In the genomic region with DNA sequence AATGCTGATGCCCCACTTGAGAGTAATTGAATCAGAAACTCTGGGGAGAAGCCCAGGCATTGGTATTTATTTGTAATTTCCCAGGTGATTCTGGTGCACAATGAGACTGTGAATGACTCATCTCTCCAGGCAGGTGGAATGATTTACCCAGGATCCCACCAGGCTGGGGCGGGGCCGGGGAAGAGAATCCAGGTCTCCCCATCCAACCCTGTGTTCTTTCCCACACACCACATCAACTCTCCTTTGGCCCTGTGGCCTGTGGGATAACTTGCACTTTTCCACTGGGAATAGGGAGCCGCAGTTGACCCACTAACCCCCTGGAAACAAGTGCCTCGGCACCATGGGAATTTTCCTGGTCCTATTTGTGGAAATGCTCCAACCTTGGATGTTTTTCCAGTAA, we compare ENCODE assay signal across 21 cellular contexts.
"Had no signal": no experiment of that assay in that cellular context is flagged by ENCODE, and none has a peak within 500 bp of the region (broad histone marks: within the 10 kb centered on the region; RNA-seq: fewer than 3 reads in every experiment).

No MANE protein-coding gene starts in this region.

- H3K36me3 ChIP-seq: cardiac muscle cell, esophagus muscularis mucosa, tibial artery had no signal

- H3K27ac ChIP-seq: cardiac muscle cell, esophagus muscularis mucosa, tibial artery had no signal

- H3K27ac Mint-ChIP-seq: activated B cell treated with CpG ODN at 0.5 μM for 24 hours; activated CD4-positive, alpha-beta memory T cell treated with anti-CD3 and anti-CD28 coated beads, Interleukin-2, amount 10 ng/mL, durations not matched to agents 7 days and 5 days; activated CD8-positive, alpha-beta memory T cell treated with anti-CD3 and anti-CD28 coated beads, Interleukin-2, amount 10 ng/mL, durations not matched to agents 7 days and 5 days; activated naive CD8-positive, alpha-beta T cell; progenitor cell of endocrine pancreas had no signal

- H3K4me1 Mint-ChIP-seq: activated B cell treated with CpG ODN at 0.5 μM for 24 hours; activated CD4-positive, alpha-beta memory T cell treated with anti-CD3 and anti-CD28 coated beads, Interleukin-2, amount 10 ng/mL, durations not matched to agents 7 days and 5 days; activated CD8-positive, alpha-beta memory T cell treated with anti-CD3 and anti-CD28 coated beads, Interleukin-2, amount 10 ng/mL, durations not matched to agents 7 days and 5 days had no signal

- H3K4me3 ChIP-seq: cardiac muscle cell, esophagus muscularis mucosa, mucosa of descending colon, tibial artery had no signal

- H3K27me3 Mint-ChIP-seq: activated CD4-positive, alpha-beta memory T cell treated with anti-CD3 and anti-CD28 coated beads, Interleukin-2, amount 10 ng/mL, durations not matched to agents 7 days and 5 days; activated CD8-positive, alpha-beta memory T cell treated with anti-CD3 and anti-CD28 coated beads, Interleukin-2, amount 10 ng/mL, durations not matched to agents 7 days and 5 days; activated naive CD8-positive, alpha-beta T cell had no signal

- ATAC-seq: activated CD8-positive, alpha-beta memory T cell treated with anti-CD3 and anti-CD28 coated beads, Interleukin-2, amount 10 ng/mL, durations not matched to agents 7 days and 5 days; left lobe of liver; mucosa of descending colon; stimulated activated naive CD8-positive, alpha-beta T cell treated with anti-CD3 and anti-CD28 coated beads, Interleukin-15, Interleukin-2, amounts not matched to agents 100 U/mL and 50 U/mL, for 24 hours had no signal

- H3K4me3 Mint-ChIP-seq: activated B cell treated with CpG ODN at 0.5 μM for 24 hours; activated CD4-positive, alpha-beta memory T cell treated with anti-CD3 and anti-CD28 coated beads, Interleukin-2, amount 10 ng/mL, durations not matched to agents 7 days and 5 days; activated CD8-positive, alpha-beta memory T cell treated with anti-CD3 and anti-CD28 coated beads, Interleukin-2, amount 10 ng/mL, durations not matched to agents 7 days and 5 days; activated naive CD8-positive, alpha-beta T cell; naive B cell; neural crest cell had no signal

- H3K9me3 Mint-ChIP-seq: activated B cell treated with CpG ODN at 0.5 μM for 24 hours; activated CD4-positive, alpha-beta memory T cell treated with anti-CD3 and anti-CD28 coated beads, Interleukin-2, amount 10 ng/mL, durations not matched to agents 7 days and 5 days; neural crest cell had no signal

- H3K9me3 ChIP-seq: esophagus muscularis mucosa, mucosa of descending colon, tibial artery had no signal

- H3K4me1 ChIP-seq: esophagus muscularis mucosa, tibial artery had no signal

- DNase-seq: activated B cell treated with CpG ODN at 0.5 μM for 24 hours; activated CD4-positive, alpha-beta memory T cell treated with anti-CD3 and anti-CD28 coated beads, Interleukin-2, amount 10 ng/mL, durations not matched to agents 7 days and 5 days; activated CD4-positive, alpha-beta T cell treated with anti-CD3 and anti-CD28 coated beads for 4 hours; activated CD8-positive, alpha-beta memory T cell treated with anti-CD3 and anti-CD28 coated beads, Interleukin-2, amount 10 ng/mL, durations not matched to agents 7 days and 5 days; dermis blood vessel endothelial cell; effector memory CD4-positive, alpha-beta T cell; hippocampal formation; islet precursor cell; mucosa of descending colon; naive B cell; stimulated activated CD4-positive, alpha-beta T cell treated with anti-CD3 and anti-CD28 coated beads, Interleukin-12 subunit alpha, Interleukin-12 subunit beta, amount 100 ng/mL, for 4 hours; stimulated activated CD4-positive, alpha-beta T cell treated with anti-CD3 and anti-CD28 coated beads, Interleukin-2, amount 100 ng/mL, for 24 hours; stimulated activated naive CD8-positive, alpha-beta T cell treated with anti-CD3 and anti-CD28 coated beads, Interleukin-15, Interleukin-2, amounts not matched to agents 100 U/mL and 50 U/mL, for 24 hours; substantia nigra; tibial artery had no signal

- H3K27me3 ChIP-seq: cardiac muscle cell, esophagus muscularis mucosa, tibial artery had no signal

- H3K36me3 Mint-ChIP-seq: activated CD8-positive, alpha-beta memory T cell treated with anti-CD3 and anti-CD28 coated beads, Interleukin-2, amount 10 ng/mL, durations not matched to agents 7 days and 5 days; activated naive CD8-positive, alpha-beta T cell; naive B cell had no signal
